Comparison of ENCODE assay signal across 9 cellular contexts in the genomic region with DNA sequence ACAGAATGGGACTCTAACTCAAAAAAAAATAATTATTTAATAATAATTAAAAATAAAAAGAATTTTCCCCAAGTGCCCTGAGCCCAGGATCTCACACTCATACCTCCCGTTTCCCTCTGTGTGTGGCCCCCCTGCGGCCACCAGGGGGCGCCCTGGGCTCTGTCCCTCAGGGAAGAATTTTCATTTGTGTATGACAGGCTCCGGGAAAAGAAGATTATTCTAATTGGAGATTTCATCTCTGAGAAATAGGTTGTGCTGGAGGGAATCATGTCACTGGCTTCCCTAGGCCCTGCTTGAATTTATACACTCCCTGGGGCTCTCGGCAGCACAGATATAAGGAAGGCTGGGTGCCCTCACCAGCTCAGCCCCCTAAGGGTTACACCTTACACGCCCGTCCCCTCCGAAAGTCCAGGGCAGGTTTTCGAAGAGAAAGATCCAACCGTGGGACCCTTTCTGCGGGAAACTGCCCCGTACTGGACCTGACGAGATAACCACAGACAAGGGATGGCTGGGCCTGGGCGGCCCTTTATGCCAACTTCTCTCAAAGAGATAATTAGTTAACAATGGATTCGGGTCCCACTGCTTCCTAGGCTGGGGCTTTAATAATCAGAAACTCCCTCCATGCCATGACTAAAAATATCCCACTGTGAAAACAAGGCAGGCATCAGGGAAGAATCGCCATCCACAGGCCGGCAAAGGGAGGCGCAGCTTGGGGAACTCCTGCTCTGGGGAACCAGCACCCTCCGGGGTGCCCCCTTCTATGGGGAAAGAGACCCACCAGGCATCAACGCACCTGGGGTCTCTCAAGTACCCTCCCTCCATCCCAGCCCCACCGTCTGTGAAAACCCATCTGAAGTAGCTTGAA.
DNase-seq lines count a peak whose midpoint lies in the region; ATAC-seq, FAIRE-seq and TF ChIP-seq lines count a peak whose summit lies in the region.
"Had no signal": no experiment of that assay in that cellular context is flagged by ENCODE, and none has a peak within 500 bp of the region (broad histone marks: within the 10 kb centered on the region; RNA-seq: fewer than 3 reads in every experiment).

No MANE protein-coding gene starts in this region.

- H3K4me1 Mint-ChIP-seq in naive thymus-derived CD8-positive, alpha-beta T cell = peaks cover 8 to 36% (median 23%) of the 10 kb centered on the region in 4 donors

- no peaks in the 10 kb centered on the region for H3K9me3 ChIP-seq in OCI-LY7 (ENCODE audit: low read length)

- H3K79me2 ChIP-seq in OCI-LY7 (ENCODE audit: insufficient read depth, low read depth, low read length) = no peaks in the 10 kb centered on the region

- intact Hi-C loops in OCI-LY7 (cut with micrococcal nuclease; ENCODE audit: unreplicated experiment) = loop anchor here (1.0 kb wide), 3 partner anchors 36 to 182 kb away; no protein-coding TSS in a partner anchor

- no TSS peak for BruUV-seq in OCI-LY7 (replicated peaks; lab: Mats Ljungman, UMichigan)

- no peaks in the 10 kb centered on the region for H3K9me3 Mint-ChIP-seq in naive thymus-derived CD8-positive, alpha-beta T cell
- H3K9me3 Mint-ChIP-seq: T-helper 1 cell treated with Interleukin-12 subunit alpha and Interleukin-12 subunit beta and Interleukin-4 antibody, amounts not matched to agents 30 μg/mL and 1 μg/mL, for 36 hours had no signal

- peaks cover 0 to 28% (median 0%) of the 10 kb centered on the region in 3 donors for H3K36me3 Mint-ChIP-seq in naive thymus-derived CD8-positive, alpha-beta T cell

- FAIRE-seq in HTR-8/SVneo (lab: Jason Lieb, UNC) = no peak

- H2AFZ ChIP-seq in OCI-LY7 (ENCODE audit: low read length) = peak overlapping the region; percentile 8; the same call in 1 of the 2 replicates

- CTCF ChIA-PET in OCI-LY7 (lab: Charles Lee; ENCODE audit: unreplicated experiment) = interaction anchor here (0.5 to 1.0 kb wide), 2 partner anchors 10 to 80 kb away, joined by 3 to 4 read pairs; no protein-coding TSS in a partner anchor

- no peak overlapping the region for H3K4me3 Mint-ChIP-seq in naive thymus-derived CD8-positive, alpha-beta T cell
- H3K4me3 Mint-ChIP-seq: T-helper 1 cell treated with Interleukin-12 subunit alpha and Interleukin-12 subunit beta and Interleukin-4 antibody, amounts not matched to agents 30 μg/mL and 1 μg/mL, for 36 hours had no signal

- H3K4me3 ChIP-seq in OCI-LY7 (ENCODE audit: low read depth, low read length, poor library complexity, severe bottlenecking) = peak overlapping the region; percentile 45

- peaks cover 13% of the 10 kb centered on the region for H3K4me1 ChIP-seq in OCI-LY7 (ENCODE audit: insufficient read depth, low read length, poor library complexity, severe bottlenecking)

- no peaks in the 10 kb centered on the region for H3K9me2 ChIP-seq in OCI-LY7 (ENCODE audit: insufficient read depth, low read length)

- peak; percentile 56 for DNase-seq in COR-L47 (lab: John Stamatoyannopoulos, UW)
- peak; percentile 88 for DNase-seq in HTR-8/SVneo (ENCODE audit: insufficient read length, low spot score)
- peak; percentile 77 for DNase-seq in OCI-LY7 (ENCODE audit: low spot score)
- DNase-seq in activated T-cell treated with anti-CD3 and anti-CD28 coated beads for 48 hours (ENCODE audit: low read depth) = peak; percentile 62
- DNase-seq in naive thymus-derived CD8-positive, alpha-beta T cell = peak; percentile 47 to 84 (median 72)
- DNase-seq in stimulated activated CD8-positive, alpha-beta memory T cell treated with anti-CD3 and anti-CD28 coated beads, Interleukin-7, amount 100 ng/mL, for 24 hours (ENCODE audit: low read depth) = peak; percentile 48

- H3K27me3 Mint-ChIP-seq in naive thymus-derived CD8-positive, alpha-beta T cell = no peaks in the 10 kb centered on the region

- peaks cover 12% of the 10 kb centered on the region for H3K36me3 ChIP-seq in OCI-LY7 (ENCODE audit: insufficient read depth, low read length)

- H3K4me2 ChIP-seq in OCI-LY7 (ENCODE audit: low read length) = peak overlapping the region; percentile 66

- POLR2A ChIA-PET in OCI-LY7 (lab: Charles Lee) = no interaction called here
- POLR2A ChIA-PET in naive thymus-derived CD8-positive, alpha-beta T cell (lab: Charles Lee) = interaction anchor here (0.6 to 3.0 kb wide), 6 partner anchors 9 to 172 kb away, joined by 3 to 12 read pairs (median 4); no protein-coding TSS in a partner anchor

- no peak overlapping the region for H3K27ac ChIP-seq in OCI-LY7 (ENCODE audit: low read depth, low read length, poor library complexity, severe bottlenecking)

- peak; percentile 96 for TF ChIP-seq CTCF in OCI-LY7 (conservative IDR thresholded peaks at IDR 0.05; ENCODE audit: low read length)

- ATAC-seq in esophagus mucosa (peak; percentile 79), HG03135 (IDR thresholded peaks at IDR 0.05; ENCODE audit: unreplicated experiment) (no peak)
- ATAC-seq in naive thymus-derived CD8-positive, alpha-beta T cell = peak; percentile 88 to 90

- H4K20me1 ChIP-seq in OCI-LY7 (ENCODE audit: insufficient read depth, low read length) = no peaks in the 10 kb centered on the region

- peak overlapping the region in 2 of 10 donors; percentile 66 to 67 for H3K27ac Mint-ChIP-seq in naive thymus-derived CD8-positive, alpha-beta T cell
- H3K27ac Mint-ChIP-seq: T-helper 1 cell treated with Interleukin-12 subunit alpha and Interleukin-12 subunit beta and Interleukin-4 antibody, amounts not matched to agents 30 μg/mL and 1 μg/mL, for 36 hours had no signal
